Comparison of ENCODE assay signal across 26 cellular contexts in genomic region chrX:53171356-53171755, GRCh38. TPM values are rescaled to one million over a fixed set of nuclear protein-coding genes. Genes with fewer than 3 reads are reported as not detected.
DNase-seq lines count a peak whose midpoint lies in the region; ATAC-seq, FAIRE-seq and TF ChIP-seq lines count a peak whose summit lies in the region.
"Had no signal": no experiment of that assay in that cellular context is flagged by ENCODE, and none has a peak within 500 bp of the region (broad histone marks: within the 10 kb centered on the region; RNA-seq: fewer than 3 reads in every experiment).

No MANE protein-coding gene starts in this region.

- H3K36me3 ChIP-seq in DND-41 (ENCODE audit: insufficient read depth, low read length) (no peaks in the 10 kb centered on the region), WERI-Rb-1 (no peaks in the 10 kb centered on the region), keratinocyte (ENCODE audit: control insufficient read depth in 2 of 2, extremely low read depth in 1 of 2, insufficient read depth in 2 of 2, low read length in 2 of 2) (no peaks in the 10 kb centered on the region)
- H3K36me3 ChIP-seq: esophagus squamous epithelium, lower lobe of right lung, Peyer's patch had no signal

- no peak overlapping the region for H3K4me2 ChIP-seq in DND-41 (ENCODE audit: insufficient read depth, low read length)
- H3K4me2 ChIP-seq in keratinocyte (ENCODE audit: control insufficient read depth, extremely low read depth, insufficient read depth, low read depth, low read length): no peak overlapping the region

- H4K20me1 ChIP-seq in DND-41 (ENCODE audit: insufficient read depth, low read length) (no peaks in the 10 kb centered on the region), keratinocyte (ENCODE audit: control insufficient read depth, extremely low read depth, insufficient read depth, low read length) (no peaks in the 10 kb centered on the region)

- no peak for ATAC-seq in DND-41 (ENCODE audit: insufficient read depth, low read depth)
- no peak for ATAC-seq in HG02885 (IDR thresholded peaks at IDR 0.05; ENCODE audit: poor library complexity, unreplicated experiment)
- ATAC-seq: gastrocnemius medialis, lower lobe of right lung had no signal

- H3K9ac ChIP-seq in DND-41 (ENCODE audit: low read depth, low read length): no peak overlapping the region
- H3K9ac ChIP-seq in keratinocyte (ENCODE audit: control insufficient read depth, extremely low read depth, insufficient read depth, low read length): no peak overlapping the region

- no peaks in the 10 kb centered on the region for H3K9me1 ChIP-seq in keratinocyte (ENCODE audit: control insufficient read depth, extremely low read depth, insufficient read depth, low read length)

- H3K27ac ChIP-seq in DND-41 (ENCODE audit: low read length): no peak overlapping the region
- H3K27ac ChIP-seq in WERI-Rb-1: no peak overlapping the region
- H3K27ac ChIP-seq in keratinocyte (ENCODE audit: control insufficient read depth, insufficient read depth, low read length): no peak overlapping the region
- H3K27ac ChIP-seq: dorsolateral prefrontal cortex, esophagus squamous epithelium, gastrocnemius medialis, lower lobe of right lung, Peyer's patch had no signal

- H3K79me2 ChIP-seq in DND-41 (ENCODE audit: insufficient read depth, low read length) (no peaks in the 10 kb centered on the region), keratinocyte (ENCODE audit: control insufficient read depth, insufficient read depth, low read length) (no peaks in the 10 kb centered on the region)

- H3K27me3 ChIP-seq in DND-41 (ENCODE audit: insufficient read depth, low read length, poor library complexity): no peaks in the 10 kb centered on the region
- no peaks in the 10 kb centered on the region for H3K27me3 ChIP-seq in WERI-Rb-1 (ENCODE audit: insufficient read depth, low read depth, severe bottlenecking)
- H3K27me3 ChIP-seq in keratinocyte (ENCODE audit: control insufficient read depth, extremely low read depth, insufficient read depth, low read length): no peaks in the 10 kb centered on the region
- H3K27me3 ChIP-seq: dorsolateral prefrontal cortex, esophagus squamous epithelium, gastrocnemius medialis, Peyer's patch had no signal

- dilution Hi-C loops in keratinocyte (cut with MboI; ENCODE audit: extremely low pct_ligation_motif_present, low sequenced_read_pairs): no loop called here

- TF ChIP-seq CTCF in DND-41 (IDR thresholded peaks at IDR 0.05; ENCODE audit: borderline replicate concordance, extremely low read depth, low read length, poor library complexity, severe bottlenecking) (peak; percentile 15), GM12874 (IDR thresholded peaks at IDR 0.05; ENCODE audit: insufficient read depth, low read depth, low read length) (0 out of 2 replicates have a peak, but pooled peaks have one; percentile 14), WERI-Rb-1 (IDR thresholded peaks at IDR 0.05; ENCODE audit: low read depth, low read length) (peak; percentile 27; the same call in 1 of the 2 replicates), keratinocyte (optimal IDR thresholded peaks at IDR 0.05 in 1 of 3, IDR thresholded peaks at IDR 0.05 in 1 of 3, conservative IDR thresholded peaks at IDR 0.05 in 1 of 3; ENCODE audit: extremely low read depth in 1 of 3, insufficient read depth in 2 of 3, low read length in 3 of 3) (peak in 2 of 3 experiments; percentile 24)

- FAIRE-seq in keratinocyte (lab: Jason Lieb, UNC): no peak

- H2AFZ ChIP-seq in DND-41 (ENCODE audit: low read depth, low read length) (no peak overlapping the region), keratinocyte (ENCODE audit: control insufficient read depth, low read length) (no peak overlapping the region)

- H3K9me3 ChIP-seq in DND-41 (ENCODE audit: insufficient read depth, low read length, severe bottlenecking): no peaks in the 10 kb centered on the region
- H3K9me3 ChIP-seq in WERI-Rb-1 (ENCODE audit: severe bottlenecking): no peaks in the 10 kb centered on the region
- no peaks in the 10 kb centered on the region for H3K9me3 ChIP-seq in keratinocyte (ENCODE audit: control insufficient read depth, low read depth, low read length)
- H3K9me3 ChIP-seq: Caco-2, esophagus squamous epithelium, gastrocnemius medialis, lower lobe of right lung, Peyer's patch had no signal

- no peak for DNase-seq in DND-41
- no peak for DNase-seq in WERI-Rb-1
- no peak for DNase-seq in keratinocyte (ENCODE audit: low read depth, low spot score)
- DNase-seq in SKM-1 treated with dmso at 0.1 percent for 144 hours (lab: John Stamatoyannopoulos, UW; ENCODE audit: unreplicated experiment): no peak
- DNase-seq in Ammon's horn (ENCODE audit: low spot score): no peak
- DNase-seq in NCI-H2227 treated with DMSO at 0.1 percent for 48 hours (lab: John Stamatoyannopoulos, UW): no peak
- DNase-seq: activated CD4-positive, alpha-beta T cell treated with anti-CD3 and anti-CD28 coated beads for 4 hours; amniotic stem cell; C1 segment of cervical spinal cord; Caco-2; DMS79; dorsolateral prefrontal cortex; esophagus squamous epithelium; gastrocnemius medialis; KBM-7; kidney glomerular epithelial cell; lower lobe of right lung; midbrain; naive B cell; NCI-H1417 treated with DMSO at 0.1 percent for 48 hours; NCI-H2081; Peyer's patch; SHP77; stimulated activated naive CD4-positive, alpha-beta T cell had no signal

- H3K4me1 ChIP-seq in DND-41 (ENCODE audit: insufficient read depth, low read length) (no peaks in the 10 kb centered on the region), keratinocyte (ENCODE audit: control insufficient read depth, extremely low read depth, insufficient read depth, low read length) (no peaks in the 10 kb centered on the region)
- H3K4me1 ChIP-seq: Caco-2, esophagus squamous epithelium, gastrocnemius medialis, lower lobe of right lung, Peyer's patch had no signal

- H3K4me3 ChIP-seq in DND-41 (ENCODE audit: low read depth in 1 of 2, low read length in 2 of 2) (no peak overlapping the region), WERI-Rb-1 (ENCODE audit: low read depth, low read length) (no peak overlapping the region), keratinocyte (ENCODE audit: control insufficient read depth in 2 of 3, extremely low read depth in 1 of 3, insufficient read depth in 2 of 3, low read depth in 1 of 3, low read length in 3 of 3) (no peak overlapping the region)
- H3K4me3 ChIP-seq: dorsolateral prefrontal cortex, esophagus squamous epithelium, gastrocnemius medialis, lower lobe of right lung, Peyer's patch had no signal

RNA-seq across cellular contexts. Expression of gene KDM5C, which starts 53.7 kb away (rescaled TPM):
- polyA plus RNA-seq in keratinocyte: 44.0 to 48.3 TPM (median 46.0 TPM) in 3 replicates
- 48.1 TPM for polyA plus RNA-seq in keratinocyte (2011; ENCODE audit: low read depth)
- polyA plus RNA-seq in keratinocyte (2011; cell fraction: cytosol; rRNA removed): 24.2 TPM in 2 replicates
- 155 and 158 TPM in 2 replicates for polyA plus RNA-seq in keratinocyte (2011; cell fraction: nucleus; rRNA removed)
- polyA plus RNA-seq in keratinocyte (2012; ENCODE audit: low replicate concordance): 44.1 and 53.6 TPM in 2 replicates
- 95.0 to 134 TPM (median 98.4 TPM) in 3 replicates for polyA minus RNA-seq in keratinocyte
- polyA minus RNA-seq in keratinocyte (2011; cell fraction: cytosol; rRNA and poly(A)+ RNA removed): 54.9 TPM
- polyA minus RNA-seq in keratinocyte (2011; cell fraction: nucleus; rRNA and poly(A)+ RNA removed): 95.6 and 101 TPM in 2 replicates
